Comparison of ENCODE assay signal across 8 cellular contexts in the genomic region with DNA sequence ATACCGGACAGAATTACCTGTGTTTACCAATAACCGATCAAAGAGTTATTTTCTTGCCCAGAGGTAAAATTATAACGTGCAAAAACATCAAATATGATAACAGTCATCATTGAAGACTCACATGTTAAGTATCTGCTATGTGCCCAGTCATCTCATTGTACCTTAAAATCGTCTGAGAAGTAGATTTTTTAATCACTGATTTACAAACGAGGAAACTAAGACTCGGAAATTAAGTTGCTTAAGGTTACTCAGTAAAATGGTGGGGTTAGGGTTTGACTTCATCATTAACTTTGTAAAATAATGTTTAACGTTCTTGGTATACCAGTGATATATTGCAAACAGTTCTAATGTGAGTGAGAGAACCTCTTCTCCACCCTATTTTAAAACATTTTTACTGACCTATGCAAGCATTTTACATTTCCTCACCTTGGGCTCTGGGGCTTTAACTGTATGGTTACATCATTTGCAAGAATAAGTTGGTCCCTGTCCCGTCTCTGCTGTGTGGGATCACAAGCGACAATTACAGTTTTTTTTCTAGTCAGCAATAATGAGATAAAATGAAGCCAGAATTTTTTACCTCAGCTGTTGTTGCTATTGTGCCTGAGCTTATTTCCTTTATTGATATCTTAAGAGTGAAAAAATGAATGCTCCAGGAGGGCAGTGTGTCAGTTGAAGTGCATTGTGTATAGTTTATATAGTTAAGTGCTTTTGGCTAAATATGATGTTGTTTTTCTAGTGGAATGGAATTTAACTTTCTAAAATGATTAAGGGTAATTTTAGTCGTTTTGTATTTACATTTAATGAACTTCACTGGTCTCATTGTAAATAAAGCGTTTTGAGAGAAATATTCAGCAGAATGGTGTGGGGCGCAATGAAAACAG. TPM values are rescaled to one million over a fixed set of nuclear protein-coding genes. Genes with fewer than 3 reads are reported as not detected.
A peak's percentile ranks its signal among the peaks of the same experiment; 100 is the strongest.
DNase-seq lines count a peak whose midpoint lies in the region; ATAC-seq and TF ChIP-seq lines count a peak whose summit lies in the region.

No MANE protein-coding gene starts in this region.

- H3K36me3 Mint-ChIP-seq in progenitor cell of endocrine pancreas (ENCODE audit: insufficient read depth) = no peaks in the 10 kb centered on the region

- TF ChIP-seq EP300 in esophagus muscularis mucosa (IDR thresholded peaks at IDR 0.05) = no peak

- H3K9me3 ChIP-seq in RWPE2 (ENCODE audit: severe bottlenecking) (no peaks in the 10 kb centered on the region), esophagus muscularis mucosa (no peaks in the 10 kb centered on the region)

- H3K9me3 Mint-ChIP-seq in progenitor cell of endocrine pancreas (ENCODE audit: low read depth) = no peaks in the 10 kb centered on the region

- TF ChIP-seq CTCF in RWPE2 (IDR thresholded peaks at IDR 0.05; ENCODE audit: poor library complexity, severe bottlenecking) (no peak), esophagus muscularis mucosa (IDR thresholded peaks at IDR 0.05) (no peak), progenitor cell of endocrine pancreas (IDR thresholded peaks at IDR 0.05; ENCODE audit: unreplicated experiment) (no peak)

- H3K27me3 Mint-ChIP-seq in progenitor cell of endocrine pancreas = no peaks in the 10 kb centered on the region

- H3K27ac ChIP-seq in RWPE2 (ENCODE audit: poor library complexity, severe bottlenecking) (peak overlapping the region; percentile 90), esophagus muscularis mucosa (replicated peaks in 1 of 4) (peak overlapping the region; percentile 51 to 98 (median 98))

- H3K4me1 ChIP-seq in RWPE2 (ENCODE audit: insufficient read depth, poor library complexity, severe bottlenecking) = peaks cover 11% of the 10 kb centered on the region
- H3K4me1 ChIP-seq in esophagus muscularis mucosa = peaks cover 16 to 57% (median 53%) of the 10 kb centered on the region in 4 donors

- no peak for TF ChIP-seq POLR2A in esophagus muscularis mucosa (IDR thresholded peaks at IDR 0.05; ENCODE audit: low read depth)

- WGBS in esophagus muscularis mucosa = 14% methylated on average over 12 of the region's 12 CpGs

- peak overlapping the region; percentile 99 for H3K27ac Mint-ChIP-seq in progenitor cell of endocrine pancreas

- peaks cover 27% of the 10 kb centered on the region for H3K4me1 Mint-ChIP-seq in progenitor cell of endocrine pancreas (ENCODE audit: low read depth)

- H3K27me3 ChIP-seq in RWPE2 (ENCODE audit: insufficient read depth, poor library complexity, severe bottlenecking) (no peaks in the 10 kb centered on the region), esophagus muscularis mucosa (no peaks in the 10 kb centered on the region)

- peak; percentile 7 for DNase-seq in DMS79 treated with DMSO at 0.1 percent for 48 hours (lab: John Stamatoyannopoulos, UW)
- no peak for DNase-seq in DMS79 (lab: John Stamatoyannopoulos, UW)
- no peak for DNase-seq in RWPE2 (ENCODE audit: low spot score)
- no peak for DNase-seq in esophagus muscularis mucosa (ENCODE audit: extremely low spot score)
- no peak for DNase-seq in progenitor cell of endocrine pancreas (ENCODE audit: low spot score, unreplicated experiment)
- DNase-seq in anterior cingulate cortex (lab: John Stamatoyannopoulos, UW) = no peak

- ATAC-seq in RWPE2 (ENCODE audit: low read depth) (no peak), HG02798 (IDR thresholded peaks at IDR 0.05; ENCODE audit: poor library complexity, unreplicated experiment) (no peak), GM21360 (IDR thresholded peaks at IDR 0.05; ENCODE audit: unreplicated experiment) (no peak)

- H3K4me3 Mint-ChIP-seq in progenitor cell of endocrine pancreas (ENCODE audit: low read depth) = peak overlapping the region; percentile 100

- H3K36me3 ChIP-seq in RWPE2 (ENCODE audit: low read depth) = no peaks in the 10 kb centered on the region
- no peaks in the 10 kb centered on the region for H3K36me3 ChIP-seq in esophagus muscularis mucosa

- intact Hi-C loops in esophagus muscularis mucosa (cut with DNase I) = loop anchor here (10.0 kb wide), 1 partner anchor 168 kb away; no protein-coding TSS in a partner anchor

- H3K4me3 ChIP-seq in RWPE2 (ENCODE audit: severe bottlenecking) = peak overlapping the region; percentile 47
- H3K4me3 ChIP-seq in esophagus muscularis mucosa = peak overlapping the region; percentile 76 to 86 (median 79)

RNA-seq across cellular contexts. Expression of gene RPRD2, which starts 2.7 kb away (rescaled TPM):
- 10 to 100 TPM; 20.0 to 27.9 (median 24.8) TPM for total RNA-seq in esophagus muscularis mucosa
- 38.5 and 42.6 TPM in 2 replicates for total RNA-seq in progenitor cell of endocrine pancreas

RNA-seq across cellular contexts. Expression of gene PRPF3, which starts 45.3 kb away (rescaled TPM):
- total RNA-seq in esophagus muscularis mucosa (10 to 100 TPM; 26.6 to 39.5 (median 27.3) TPM), progenitor cell of endocrine pancreas (106 and 107 TPM in 2 replicates)
